In genomic region chr11:57413681-57414080, GRCh38 we compare ENCODE assay signal across 33 cellular contexts. TPM values are rescaled to one million over a fixed set of nuclear protein-coding genes. Genes with fewer than 3 reads are reported as not detected.
DNase-seq lines count a peak whose midpoint lies in the region; ATAC-seq, FAIRE-seq and TF ChIP-seq lines count a peak whose summit lies in the region.
"Had no signal": no experiment of that assay in that cellular context is flagged by ENCODE, and none has a peak within 500 bp of the region (broad histone marks: within the 10 kb centered on the region; RNA-seq: fewer than 3 reads in every experiment).

No MANE protein-coding gene starts in this region.

- TF ChIP-seq POLR2A in GM12878 (IDR thresholded peaks at IDR 0.05; ENCODE audit: low read depth, low read length): no peak

- no TSS peak for BruUV-seq in GM12878 (replicated peaks; lab: Mats Ljungman, UMichigan)

- CTCF ChIA-PET in GM12878 (lab: Yijun Ruan, JAX): no interaction called here

- peaks cover 27% of the 10 kb centered on the region for H3K79me2 ChIP-seq in GM12878 (ENCODE audit: control insufficient read depth, insufficient read depth, low read length)

- H3K27ac ChIP-seq in GM12878 (ENCODE audit: control insufficient read depth, insufficient read depth) (peak overlapping the region; percentile 2; the same call in 1 of the 2 replicates), subcutaneous abdominal adipose tissue (ENCODE audit: low read depth, low read length) (peak overlapping the region; percentile 24)
- H3K27ac ChIP-seq: 22Rv1, C4-2B, gastroesophageal sphincter, neutrophil, PC-9, VCaP had no signal

- in situ Hi-C loops in GM12878 (cut with MboI): no loop called here

- no peak overlapping the region for H3K4me3 ChIP-seq in GM12878
- H3K4me3 ChIP-seq in subcutaneous abdominal adipose tissue (ENCODE audit: low read depth in 1 of 5, low read length in 5 of 5): no peak overlapping the region
- H3K4me3 ChIP-seq: gastroesophageal sphincter, PC-9, thyroid gland had no signal

- no peak for TF ChIP-seq EP300 in GM12878 (IDR thresholded peaks at IDR 0.05; ENCODE audit: borderline replicate concordance in 1 of 2, control insufficient read depth in 1 of 2, low read depth in 2 of 2, low read length in 2 of 2)

- H3K4me1 ChIP-seq in GM12878 (ENCODE audit: control insufficient read depth, insufficient read depth, low read length) (peaks cover 22% of the 10 kb centered on the region), subcutaneous abdominal adipose tissue (ENCODE audit: control insufficient read depth in 5 of 5, insufficient read depth in 5 of 5, low read length in 5 of 5) (peaks cover 4 to 38% (median 20%) of the 10 kb centered on the region in 5 donors)

- H3K36me3 ChIP-seq in GM12878 (ENCODE audit: control insufficient read depth in 2 of 2, insufficient read depth in 2 of 2, low read length in 1 of 2) (peaks cover 48 to 76% of the 10 kb centered on the region in 2 experiments), subcutaneous abdominal adipose tissue (ENCODE audit: control insufficient read depth in 5 of 5, insufficient read depth in 5 of 5, low read length in 5 of 5) (peaks cover 10 to 75% (median 64%) of the 10 kb centered on the region in 5 donors)

- intact Hi-C loops in GM12878 (cut with micrococcal nuclease; ENCODE audit: unreplicated experiment): no loop called here

- no peak for TF ChIP-seq RAD21 in GM12878 (IDR thresholded peaks at IDR 0.05; ENCODE audit: insufficient read depth, low read depth, low read length)

- no peak overlapping the region for H3K9ac ChIP-seq in GM12878 (ENCODE audit: control insufficient read depth, insufficient read depth, low read length)
- H3K9ac ChIP-seq in subcutaneous abdominal adipose tissue (ENCODE audit: low read length in 5 of 5): no peak overlapping the region

- no peaks in the 10 kb centered on the region for H3K9me3 Mint-ChIP-seq in T-helper 2 cell treated with Interferon-gamma antibody and Interleukin-4, amounts not matched to agents 5 μg/mL and 100 μg/mL, for 36 hours
- H3K9me3 Mint-ChIP-seq in stimulated activated naive CD8-positive, alpha-beta T cell treated with anti-CD3 and anti-CD28 coated beads, Interleukin-15, Interleukin-2, amounts not matched to agents 100 ng/mL and 50 ng/mL, for 24 hours: no peaks in the 10 kb centered on the region
- H3K9me3 Mint-ChIP-seq: activated naive CD4-positive, alpha-beta T cell treated with anti-CD3 and anti-CD28 coated beads, Interleukin-2, amount 50 U/mL, for 24 hours; stimulated activated memory B cell treated with anti-CD40 and anti-IgM and Interleukin-4, amounts not matched to agents 10 μg/mL and 1 μg/mL and 100 μg/mL, for 72 hours had no signal

- RAD21 ChIA-PET in GM12878 (lab: Charles Lee; ENCODE audit: unreplicated experiment): interaction anchor here (1.1 kb wide), 1 partner anchor 44 kb away, joined by 3 read pairs; no protein-coding TSS in a partner anchor

- SMC1A ChIA-PET in GM12878 (lab: Charles Lee; ENCODE audit: uncharacterized antibody, unreplicated experiment): interaction anchor here (0.7 kb wide), 1 partner anchor 16 kb away, joined by 4 read pairs; no protein-coding TSS in a partner anchor

- H3K4me2 ChIP-seq in GM12878 (ENCODE audit: control insufficient read depth, insufficient read depth): peak overlapping the region; percentile 1; the same call in 1 of the 2 replicates
- H3K4me2 ChIP-seq: PC-9 had no signal

- DNase-seq in T-helper 2 cell treated with Interferon-gamma antibody and Interleukin-4, amounts not matched to agents 5 μg/mL and 100 μg/mL, for 36 hours (ENCODE audit: low spot score): no peak
- no peak for DNase-seq in T-helper 2 cell
- DNase-seq in stimulated activated naive CD8-positive, alpha-beta T cell treated with anti-CD3 and anti-CD28 coated beads, Interleukin-15, Interleukin-2, amounts not matched to agents 100 U/mL and 50 U/mL, for 24 hours: no peak
- DNase-seq in GM12878 (ENCODE audit: low read depth, low spot score): no peak
- DNase-seq in CD1c-positive myeloid dendritic cell (ENCODE audit: extremely low spot score): no peak
- DNase-seq in NCI-H446 (lab: John Stamatoyannopoulos, UW): no peak
- DNase-seq: central memory CD4-positive, alpha-beta T cell; DMS79 treated with DMSO at 0.1 percent for 48 hours; GF-D8; HCEC 1CT; hippocampal formation; KBM-7; NCI-H1436; Right ventricle myocardium superior; stimulated activated CD4-positive, alpha-beta T cell treated with anti-CD3 and anti-CD28 coated beads, Interleukin-12 subunit alpha, Interleukin-12 subunit beta, amount 100 ng/mL, for 4 hours; stimulated activated CD4-positive, alpha-beta T cell treated with anti-CD3 and anti-CD28 coated beads, Interleukin-4, amount 100 ng/mL, for 1 hour; thyroid gland had no signal

- POLR2A ChIA-PET in GM12878 (lab: Charles Lee): no interaction called here

- peaks cover 70% of the 10 kb centered on the region for H3K36me3 Mint-ChIP-seq in T-helper 2 cell treated with Interferon-gamma antibody and Interleukin-4, amounts not matched to agents 5 μg/mL and 100 μg/mL, for 36 hours (ENCODE audit: low read depth)
- peaks cover 92% of the 10 kb centered on the region for H3K36me3 Mint-ChIP-seq in stimulated activated naive CD8-positive, alpha-beta T cell treated with anti-CD3 and anti-CD28 coated beads, Interleukin-15, Interleukin-2, amounts not matched to agents 100 ng/mL and 50 ng/mL, for 24 hours (ENCODE audit: low read depth)

- ATAC-seq in stimulated activated naive CD8-positive, alpha-beta T cell treated with anti-CD3 and anti-CD28 coated beads, Interleukin-15, Interleukin-2, amounts not matched to agents 100 U/mL and 50 U/mL, for 24 hours: no peak
- no peak for ATAC-seq in GM12878
- ATAC-seq: gastroesophageal sphincter; sciatic nerve; stimulated activated memory B cell treated with anti-CD40 and anti-IgM and Interleukin-4, amounts not matched to agents 10 μg/mL and 1 μg/mL and 100 μg/mL, for 72 hours had no signal

- no peak for FAIRE-seq in GM12878 (lab: Jason Lieb, UNC)
- FAIRE-seq: astrocyte had no signal

- peak overlapping the region; percentile 4 for H3K27ac Mint-ChIP-seq in T-helper 2 cell treated with Interferon-gamma antibody and Interleukin-4, amounts not matched to agents 5 μg/mL and 100 μg/mL, for 36 hours
- H3K27ac Mint-ChIP-seq in stimulated activated naive CD8-positive, alpha-beta T cell treated with anti-CD3 and anti-CD28 coated beads, Interleukin-15, Interleukin-2, amounts not matched to agents 100 ng/mL and 50 ng/mL, for 24 hours: peak overlapping the region; percentile 28
- H3K27ac Mint-ChIP-seq: activated naive CD4-positive, alpha-beta T cell treated with anti-CD3 and anti-CD28 coated beads, Interleukin-2, amount 50 U/mL, for 24 hours; progenitor cell of endocrine pancreas; stimulated activated memory B cell treated with anti-CD40 and anti-IgM and Interleukin-4, amounts not matched to agents 10 μg/mL and 1 μg/mL and 100 μg/mL, for 72 hours had no signal

- H3K4me1 Mint-ChIP-seq in T-helper 2 cell treated with Interferon-gamma antibody and Interleukin-4, amounts not matched to agents 5 μg/mL and 100 μg/mL, for 36 hours (ENCODE audit: low read depth): peaks cover 10% of the 10 kb centered on the region
- H3K4me1 Mint-ChIP-seq in stimulated activated naive CD8-positive, alpha-beta T cell treated with anti-CD3 and anti-CD28 coated beads, Interleukin-15, Interleukin-2, amounts not matched to agents 100 ng/mL and 50 ng/mL, for 24 hours (ENCODE audit: low read depth): peaks cover 79% of the 10 kb centered on the region

- no peak for TF ChIP-seq CTCF in GM12878 (IDR thresholded peaks at IDR 0.05 in 2 of 3, conservative IDR thresholded peaks at IDR 0.05 in 1 of 3; ENCODE audit: control insufficient read depth in 2 of 3, extremely low read depth in 1 of 3, insufficient read depth in 1 of 3, low read depth in 3 of 3, low read length in 3 of 3)

- H3K27me3 ChIP-seq in GM12878 (replicated peaks in 1 of 2; ENCODE audit: control insufficient read depth in 2 of 2, insufficient read depth in 2 of 2, low read length in 1 of 2) (no peaks in the 10 kb centered on the region), subcutaneous abdominal adipose tissue (ENCODE audit: control insufficient read depth in 5 of 5, insufficient read depth in 4 of 5, low read length in 5 of 5) (no peaks in the 10 kb centered on the region)
- H3K27me3 ChIP-seq: gastroesophageal sphincter, neutrophil, thyroid gland had no signal

- H3K27me3 Mint-ChIP-seq in T-helper 2 cell treated with Interferon-gamma antibody and Interleukin-4, amounts not matched to agents 5 μg/mL and 100 μg/mL, for 36 hours (ENCODE audit: low read depth): no peaks in the 10 kb centered on the region
- no peaks in the 10 kb centered on the region for H3K27me3 Mint-ChIP-seq in stimulated activated naive CD8-positive, alpha-beta T cell treated with anti-CD3 and anti-CD28 coated beads, Interleukin-15, Interleukin-2, amounts not matched to agents 100 ng/mL and 50 ng/mL, for 24 hours
- H3K27me3 Mint-ChIP-seq: activated naive CD4-positive, alpha-beta T cell treated with anti-CD3 and anti-CD28 coated beads, Interleukin-2, amount 50 U/mL, for 24 hours; progenitor cell of endocrine pancreas; stimulated activated memory B cell treated with anti-CD40 and anti-IgM and Interleukin-4, amounts not matched to agents 10 μg/mL and 1 μg/mL and 100 μg/mL, for 72 hours had no signal

- H2AFZ ChIP-seq in GM12878 (ENCODE audit: control insufficient read depth, low read depth, low read length): no peak overlapping the region
- H2AFZ ChIP-seq: PC-9 had no signal

- no peaks in the 10 kb centered on the region; the same call in 1 of the 2 replicates for H4K20me1 ChIP-seq in GM12878 (ENCODE audit: control insufficient read depth, insufficient read depth)

- 98% methylated on average over 4 of the region's 4 CpGs for WGBS in GM12878 (ENCODE audit: insufficient coverage, insufficient replicate concordance, low lambda C conversion rate, missing lambda C conversion rate)

- H3K9me3 ChIP-seq in GM12878 (replicated peaks; ENCODE audit: control insufficient read depth, insufficient read depth, low read length) (no peaks in the 10 kb centered on the region; the same call in 2 of the 3 replicates), subcutaneous abdominal adipose tissue (ENCODE audit: control insufficient read depth in 5 of 5, low read length in 5 of 5) (no peaks in the 10 kb centered on the region)
- H3K9me3 ChIP-seq: gastroesophageal sphincter, neutrophil, thyroid gland had no signal

- no peak overlapping the region for H3K4me3 Mint-ChIP-seq in T-helper 2 cell treated with Interferon-gamma antibody and Interleukin-4, amounts not matched to agents 5 μg/mL and 100 μg/mL, for 36 hours
- peak overlapping the region; percentile 20 for H3K4me3 Mint-ChIP-seq in stimulated activated naive CD8-positive, alpha-beta T cell treated with anti-CD3 and anti-CD28 coated beads, Interleukin-15, Interleukin-2, amounts not matched to agents 100 ng/mL and 50 ng/mL, for 24 hours
- H3K4me3 Mint-ChIP-seq: stimulated activated memory B cell treated with anti-CD40 and anti-IgM and Interleukin-4, amounts not matched to agents 10 μg/mL and 1 μg/mL and 100 μg/mL, for 72 hours had no signal

RNA-seq across cellular contexts. Expression of gene SLC43A3, which starts 13.2 kb away (rescaled TPM):
- total RNA-seq in GM12878 (2013; cell fraction: nucleolus; rRNA removed): 332 and 410 TPM in 2 replicates
- total RNA-seq in GM12878 (2014; rRNA removed) (104 and 112 TPM in 2 replicates), GM12878 (2014; rRNA removed; fragmentation: Illumina TruSeq; extraction: Trizol) (79.7 and 80.2 TPM in 2 replicates), GM12878 (2021) (147 and 158 TPM in 2 replicates)
- 77.0 TPM for polyA plus RNA-seq in GM12878 (2011; ENCODE audit: low read depth)
- polyA plus RNA-seq in GM12878 (2011; rRNA removed) (129 and 237 TPM in 2 replicates), GM12878 (2014; fragmentation: Illumina TruSeq; extraction: Trizol) (153 and 168 TPM in 2 replicates), GM12878 (2014; fragmentation: Nextera tagmentation; extraction: Ambion mirVana) (10 to 100 TPM; 37.5 to 79.9 TPM), GM12878 (2014; rRNA removed) (107 and 111 TPM in 2 replicates), GM12878 (2016; fragmentation: Nextera tagmentation; extraction: Ambion mirVana) (100 to 1,000 TPM; 189 to 200 TPM)
- 362 and 451 TPM in 2 replicates for polyA plus RNA-seq in GM12878 (2011; cell fraction: cytosol; rRNA removed)
- 282 and 405 TPM in 2 replicates for polyA plus RNA-seq in GM12878 (2011; cell fraction: nucleus; rRNA removed)
- 84.4 and 111 TPM in 2 replicates for polyA plus RNA-seq in GM12878 (2012)
- 286 and 303 TPM in 2 replicates for polyA minus RNA-seq in GM12878 (2011; rRNA and poly(A)+ RNA removed)
- 73.4 and 78.4 TPM in 2 replicates for polyA minus RNA-seq in GM12878 (2011; cell fraction: cytosol; rRNA and poly(A)+ RNA removed)
- polyA minus RNA-seq in GM12878 (2011; cell fraction: nucleus; rRNA and poly(A)+ RNA removed): 142 and 145 TPM in 2 replicates

RNA-seq across cellular contexts. Expression of gene PRG2, which starts 23.2 kb away (rescaled TPM):
- total RNA-seq in GM12878 (2013; cell fraction: nucleolus; rRNA removed): 1.2 and 1.3 TPM in 2 replicates
- 0.68 TPM in 1 of 2 replicates, not detected in the other for total RNA-seq in GM12878 (2014; rRNA removed)
- 0.41 TPM in 1 of 2 replicates, not detected in the other for total RNA-seq in GM12878 (2014; rRNA removed; fragmentation: Illumina TruSeq; extraction: Trizol)
- total RNA-seq in GM12878 (2021): 1.7 and 2.0 TPM in 2 replicates
- polyA plus RNA-seq in GM12878 (2011; ENCODE audit: low read depth): 1.2 TPM
- polyA plus RNA-seq in GM12878 (2011; rRNA removed): 0.23 and 0.43 TPM in 2 replicates
- polyA plus RNA-seq in GM12878 (2011; cell fraction: cytosol; rRNA removed): 0.87 and 1.3 TPM in 2 replicates
- polyA plus RNA-seq in GM12878 (2011; cell fraction: nucleus; rRNA removed): 7.3 and 7.5 TPM in 2 replicates
- polyA plus RNA-seq in GM12878 (2012): 1.3 and 1.7 TPM in 2 replicates
- 0.10 TPM in 1 of 2 replicates, not detected in the other for polyA plus RNA-seq in GM12878 (2014; fragmentation: Illumina TruSeq; extraction: Trizol)
- polyA plus RNA-seq in GM12878 (2014; fragmentation: Nextera tagmentation; extraction: Ambion mirVana): 1 to 10 TPM in 1 of 2 experiments, under 1 TPM in 1; 0.88 to 1.0 TPM
- 0.25 and 0.40 TPM in 2 replicates for polyA plus RNA-seq in GM12878 (2014; rRNA removed)
- polyA plus RNA-seq in GM12878 (2016; fragmentation: Nextera tagmentation; extraction: Ambion mirVana): under 1 TPM in 1 of 2 experiments, not detected in 1; 0.19 TPM
- polyA minus RNA-seq in GM12878 (2011; rRNA and poly(A)+ RNA removed): 0.72 and 1.2 TPM in 2 replicates
- not detected in 2 replicates for polyA minus RNA-seq in GM12878 (2011; cell fraction: cytosol; rRNA and poly(A)+ RNA removed)
- polyA minus RNA-seq in GM12878 (2011; cell fraction: nucleus; rRNA and poly(A)+ RNA removed): 0.36 and 1.1 TPM in 2 replicates
- total RNA-seq: astrocyte, gastroesophageal sphincter, myocyte, PC-9, progenitor cell of endocrine pancreas, Right ventricle myocardium superior, sciatic nerve had no signal

RNA-seq across cellular contexts. Expression of gene PRG3, which starts 32.7 kb away (rescaled TPM):
- total RNA-seq in GM12878 (2013; cell fraction: nucleolus; rRNA removed): not detected in 2 replicates
- not detected in 2 replicates for total RNA-seq in GM12878 (2014; rRNA removed)
- total RNA-seq in GM12878 (2014; rRNA removed; fragmentation: Illumina TruSeq; extraction: Trizol): not detected in 2 replicates
- total RNA-seq in GM12878 (2021): not detected in 2 replicates
- not detected for polyA plus RNA-seq in GM12878 (2011; ENCODE audit: low read depth)
- not detected in 2 replicates for polyA plus RNA-seq in GM12878 (2011; rRNA removed)
- not detected in 2 replicates for polyA plus RNA-seq in GM12878 (2011; cell fraction: cytosol; rRNA removed)
- not detected in 2 replicates for polyA plus RNA-seq in GM12878 (2011; cell fraction: nucleus; rRNA removed)
- not detected in 2 replicates for polyA plus RNA-seq in GM12878 (2012)
- polyA plus RNA-seq in GM12878 (2014; fragmentation: Illumina TruSeq; extraction: Trizol): not detected in 2 replicates
- polyA plus RNA-seq in GM12878 (2014; fragmentation: Nextera tagmentation; extraction: Ambion mirVana): not detected
- polyA plus RNA-seq in GM12878 (2014; rRNA removed): not detected in 2 replicates
- polyA plus RNA-seq in GM12878 (2016; fragmentation: Nextera tagmentation; extraction: Ambion mirVana): not detected
- not detected in 2 replicates for polyA minus RNA-seq in GM12878 (2011; rRNA and poly(A)+ RNA removed)
- polyA minus RNA-seq in GM12878 (2011; cell fraction: cytosol; rRNA and poly(A)+ RNA removed): not detected in 2 replicates
- not detected in 2 replicates for polyA minus RNA-seq in GM12878 (2011; cell fraction: nucleus; rRNA and poly(A)+ RNA removed)
- total RNA-seq: astrocyte, dermis microvascular lymphatic vessel endothelial cell, gastroesophageal sphincter, mesenteric fat pad, myocyte, PC-9, progenitor cell of endocrine pancreas, Right ventricle myocardium superior, sciatic nerve, thyroid gland had no signal

RNA-seq across cellular contexts. Expression of gene RTN4RL2, which starts 46.6 kb away (rescaled TPM):
- not detected in 2 replicates for total RNA-seq in GM12878 (2013; cell fraction: nucleolus; rRNA removed)
- total RNA-seq in GM12878 (2014; rRNA removed) (0.33 and 0.34 TPM in 2 replicates), GM12878 (2014; rRNA removed; fragmentation: Illumina TruSeq; extraction: Trizol) (not detected in 2 replicates), GM12878 (2021) (1.0 and 1.1 TPM in 2 replicates)
- not detected for polyA plus RNA-seq in GM12878 (2011; ENCODE audit: low read depth)
- polyA plus RNA-seq in GM12878 (2011; rRNA removed) (not detected in 2 replicates), GM12878 (2014; fragmentation: Illumina TruSeq; extraction: Trizol) (not detected in 2 replicates), GM12878 (2014; fragmentation: Nextera tagmentation; extraction: Ambion mirVana) (under 1 TPM in 1 of 2 experiments, not detected in 1; 0.14 TPM), GM12878 (2014; rRNA removed) (0.58 and 0.88 TPM in 2 replicates), GM12878 (2016; fragmentation: Nextera tagmentation; extraction: Ambion mirVana) (under 1 TPM; 0.48 to 0.55 TPM)
- polyA plus RNA-seq in GM12878 (2011; cell fraction: cytosol; rRNA removed): 0.03 and 0.09 TPM in 2 replicates
- 0.22 and 0.39 TPM in 2 replicates for polyA plus RNA-seq in GM12878 (2011; cell fraction: nucleus; rRNA removed)
- 0.08 and 0.11 TPM in 2 replicates for polyA plus RNA-seq in GM12878 (2012)
- polyA minus RNA-seq in GM12878 (2011; rRNA and poly(A)+ RNA removed): not detected in 2 replicates
- polyA minus RNA-seq in GM12878 (2011; cell fraction: cytosol; rRNA and poly(A)+ RNA removed): not detected in 2 replicates
- polyA minus RNA-seq in GM12878 (2011; cell fraction: nucleus; rRNA and poly(A)+ RNA removed): 0.36 and 0.38 TPM in 2 replicates
- total RNA-seq: dermis microvascular lymphatic vessel endothelial cell had no signal
